In the genomic region with DNA sequence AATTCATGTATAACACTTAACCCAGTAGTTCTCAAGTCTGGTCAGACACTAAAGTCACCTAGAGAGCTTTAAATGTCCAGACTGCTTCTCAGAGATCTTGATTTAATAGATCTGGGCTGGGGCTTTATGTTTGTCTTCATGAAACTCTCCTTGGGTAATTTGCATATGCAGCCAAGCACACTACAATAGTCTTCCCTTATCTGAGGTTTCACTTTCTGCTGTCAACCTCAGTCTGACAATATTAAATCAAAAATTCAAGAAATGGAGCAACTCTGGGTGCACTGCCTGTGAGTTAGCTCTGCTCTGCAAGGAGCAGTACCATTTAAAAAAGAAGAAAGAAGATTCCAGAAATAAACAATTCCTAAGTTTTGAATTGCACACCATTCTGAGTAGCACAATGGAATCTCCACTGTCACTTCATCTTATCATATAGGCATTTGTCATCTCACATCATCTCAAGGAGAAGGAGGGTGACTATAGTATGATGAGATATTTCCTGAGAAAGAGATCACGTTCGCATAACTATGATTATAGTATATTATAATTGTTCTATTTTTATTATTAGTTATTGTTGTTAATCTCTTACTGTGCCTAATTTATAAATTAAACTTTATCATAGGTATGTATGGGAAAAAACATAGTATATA, we compare ENCODE assay signal across 8 cellular contexts. TPM values are rescaled to one million over a fixed set of nuclear protein-coding genes. Genes with fewer than 3 reads are reported as not detected.
A peak's percentile ranks its signal among the peaks of the same experiment; 100 is the strongest.
DNase-seq lines count a peak whose midpoint lies in the region; ATAC-seq and TF ChIP-seq lines count a peak whose summit lies in the region.

No MANE protein-coding gene starts in this region.

- H3K27me3 Mint-ChIP-seq in activated T-cell treated with anti-CD3 and anti-CD28 coated beads, Interleukin-2, amount 50 U/mL, for 4 hours (ENCODE audit: low read depth): no peaks in the 10 kb centered on the region
- no peaks in the 10 kb centered on the region for H3K27me3 Mint-ChIP-seq in activated T-helper 1 cell treated with anti-CD3 and anti-CD28 coated beads, Interleukin-12 subunit alpha, Interleukin-12 subunit beta, Interleukin-2, Interleukin-4 antibody, amounts not matched to agents 30 ng/mL and 10 ng/mL and 1 ng/mL, durations not matched to agents 14 hours and 24 hours and 36 hours (ENCODE audit: insufficient read depth)

- ATAC-seq in activated T-cell treated with anti-CD3 and anti-CD28 coated beads, Interleukin-2, amount 50 U/mL, for 4 hours: peak; percentile 88 to 92
- peak; percentile 96 for ATAC-seq in HG03095 (IDR thresholded peaks at IDR 0.05; ENCODE audit: unreplicated experiment)

- H3K27ac ChIP-seq in transverse colon: peak overlapping the region; percentile 64 to 75 (median 68)

- peak overlapping the region; percentile 67 for H3K4me3 Mint-ChIP-seq in activated T-cell treated with anti-CD3 and anti-CD28 coated beads, Interleukin-2, amount 50 U/mL, for 4 hours
- no peak overlapping the region for H3K4me3 Mint-ChIP-seq in activated T-helper 1 cell treated with anti-CD3 and anti-CD28 coated beads, Interleukin-12 subunit alpha, Interleukin-12 subunit beta, Interleukin-2, Interleukin-4 antibody, amounts not matched to agents 30 ng/mL and 10 ng/mL and 1 ng/mL, durations not matched to agents 14 hours and 24 hours and 36 hours

- H3K9me3 ChIP-seq in transverse colon: no peaks in the 10 kb centered on the region

- H3K4me3 ChIP-seq in transverse colon: peak overlapping the region in 1 of 4 donors; percentile 29

- H3K36me3 ChIP-seq in transverse colon: no peaks in the 10 kb centered on the region

- H3K27me3 ChIP-seq in transverse colon: no peaks in the 10 kb centered on the region

- peaks cover 20 to 95% (median 66%) of the 10 kb centered on the region in 4 donors for H3K4me1 ChIP-seq in transverse colon

- peaks cover 28% of the 10 kb centered on the region for H3K4me1 Mint-ChIP-seq in activated T-cell treated with anti-CD3 and anti-CD28 coated beads, Interleukin-2, amount 50 U/mL, for 4 hours (ENCODE audit: low read depth)
- H3K4me1 Mint-ChIP-seq in activated T-helper 1 cell treated with anti-CD3 and anti-CD28 coated beads, Interleukin-12 subunit alpha, Interleukin-12 subunit beta, Interleukin-2, Interleukin-4 antibody, amounts not matched to agents 30 ng/mL and 10 ng/mL and 1 ng/mL, durations not matched to agents 14 hours and 24 hours and 36 hours (ENCODE audit: low read depth): peaks cover 44% of the 10 kb centered on the region

- TF ChIP-seq CTCF in transverse colon (IDR thresholded peaks at IDR 0.05): no peak

- TF ChIP-seq POLR2A in transverse colon (IDR thresholded peaks at IDR 0.05): no peak

- H3K36me3 Mint-ChIP-seq in activated T-cell treated with anti-CD3 and anti-CD28 coated beads, Interleukin-2, amount 50 U/mL, for 4 hours (ENCODE audit: insufficient read depth): peaks cover 2% of the 10 kb centered on the region
- no peaks in the 10 kb centered on the region for H3K36me3 Mint-ChIP-seq in activated T-helper 1 cell treated with anti-CD3 and anti-CD28 coated beads, Interleukin-12 subunit alpha, Interleukin-12 subunit beta, Interleukin-2, Interleukin-4 antibody, amounts not matched to agents 30 ng/mL and 10 ng/mL and 1 ng/mL, durations not matched to agents 14 hours and 24 hours and 36 hours (ENCODE audit: low read depth)

- in situ Hi-C loops in transverse colon (cut with MboI; ENCODE audit: low pct_ligation_motif_present in 1 of 4, low pct_unique_long_range_greater_than_20kb in 1 of 4, low sequenced_read_pairs in 3 of 4): no loop called here

- 37 to 57% methylated on average over 2 of the region's 2 CpGs for WGBS in transverse colon (ENCODE audit: low coverage in 1 of 2), 2 donors

- DNase-seq in activated T-cell treated with anti-CD3 and anti-CD28 coated beads, Interleukin-2, amount 50 U/mL, for 4 hours: no peak
- no peak for DNase-seq in activated T-cell treated with anti-CD3 and anti-CD28 coated beads for 4 hours
- no peak for DNase-seq in activated T-helper 1 cell treated with anti-CD3 and anti-CD28 coated beads, Interleukin-12 subunit alpha, Interleukin-12 subunit beta, Interleukin-2, Interleukin-4 antibody, amounts not matched to agents 30 ng/mL and 10 ng/mL and 1 ng/mL, durations not matched to agents 14 hours and 24 hours and 36 hours (ENCODE audit: low spot score)
- no peak for DNase-seq in transverse colon
- no peak for DNase-seq in stimulated activated CD4-positive, alpha-beta T cell treated with anti-CD3 and anti-CD28 coated beads, Interleukin-1b, Interleukin-23, amount 100 ng/mL, for 48 hours
- DNase-seq in NCI-H524 treated with DMSO at 0.1 percent for 48 hours (lab: John Stamatoyannopoulos, UW): no peak
- no peak for DNase-seq in midbrain (lab: John Stamatoyannopoulos, UW)

- H3K27ac Mint-ChIP-seq in activated T-helper 1 cell treated with anti-CD3 and anti-CD28 coated beads, Interleukin-12 subunit alpha, Interleukin-12 subunit beta, Interleukin-2, Interleukin-4 antibody, amounts not matched to agents 30 ng/mL and 10 ng/mL and 1 ng/mL, durations not matched to agents 14 hours and 24 hours and 36 hours: peak overlapping the region; percentile 79

- H3K9me3 Mint-ChIP-seq in activated T-cell treated with anti-CD3 and anti-CD28 coated beads, Interleukin-2, amount 50 U/mL, for 4 hours: no peaks in the 10 kb centered on the region
- no peaks in the 10 kb centered on the region for H3K9me3 Mint-ChIP-seq in activated T-helper 1 cell treated with anti-CD3 and anti-CD28 coated beads, Interleukin-12 subunit alpha, Interleukin-12 subunit beta, Interleukin-2, Interleukin-4 antibody, amounts not matched to agents 30 ng/mL and 10 ng/mL and 1 ng/mL, durations not matched to agents 14 hours and 24 hours and 36 hours

- no peak for TF ChIP-seq EP300 in transverse colon (IDR thresholded peaks at IDR 0.05; ENCODE audit: low read depth)

- intact Hi-C loops in activated T-helper 1 cell treated with anti-CD3 and anti-CD28 coated beads, Interleukin-12 subunit alpha, Interleukin-12 subunit beta, Interleukin-2, Interleukin-4 antibody, amounts not matched to agents 30 ng/mL and 10 ng/mL and 1 ng/mL, durations not matched to agents 14 hours and 24 hours and 36 hours (cut with micrococcal nuclease): loop anchor here (1.0 to 2.0 kb wide), 3 partner anchors 10 to 40 kb away; no protein-coding TSS in a partner anchor
- intact Hi-C loops in transverse colon (cut with DNase I; ENCODE audit: low total_unique reads): no loop called here

RNA-seq across cellular contexts. Expression of gene FNIP2, which starts 9.4 kb away (rescaled TPM):
- total RNA-seq in activated T-cell treated with anti-CD3 and anti-CD28 coated beads, Interleukin-2, amount 50 U/mL, for 4 hours: 10 to 100 TPM in 2 of 3 donors, 1 to 10 TPM in 1; 9.0 to 13.0 (median 10.6) TPM
- total RNA-seq in activated T-helper 1 cell treated with anti-CD3 and anti-CD28 coated beads, Interleukin-12 subunit alpha, Interleukin-12 subunit beta, Interleukin-2, Interleukin-4 antibody, amounts not matched to agents 30 ng/mL and 10 ng/mL and 1 ng/mL, durations not matched to agents 14 hours and 24 hours and 36 hours: 18.8 and 20.4 TPM in 2 replicates
- 100 to 1,000 TPM in 1 of 4 donors, 10 to 100 TPM in 3; 47.2 to 105 (median 64.0) TPM for total RNA-seq in transverse colon

RNA-seq across cellular contexts. Expression of gene PPID, which starts 55.0 kb away (rescaled TPM):
- 10 to 100 TPM; 56.0 to 65.6 (median 63.0) TPM for total RNA-seq in activated T-cell treated with anti-CD3 and anti-CD28 coated beads, Interleukin-2, amount 50 U/mL, for 4 hours
- total RNA-seq in activated T-helper 1 cell treated with anti-CD3 and anti-CD28 coated beads, Interleukin-12 subunit alpha, Interleukin-12 subunit beta, Interleukin-2, Interleukin-4 antibody, amounts not matched to agents 30 ng/mL and 10 ng/mL and 1 ng/mL, durations not matched to agents 14 hours and 24 hours and 36 hours: 52.8 and 55.4 TPM in 2 replicates
- 10 to 100 TPM in 2 of 4 donors, 1 to 10 TPM in 2; 7.9 to 21.8 (median 12.8) TPM for total RNA-seq in transverse colon
